1 cellular context compared by ENCODE assay signal in the genomic region with DNA sequence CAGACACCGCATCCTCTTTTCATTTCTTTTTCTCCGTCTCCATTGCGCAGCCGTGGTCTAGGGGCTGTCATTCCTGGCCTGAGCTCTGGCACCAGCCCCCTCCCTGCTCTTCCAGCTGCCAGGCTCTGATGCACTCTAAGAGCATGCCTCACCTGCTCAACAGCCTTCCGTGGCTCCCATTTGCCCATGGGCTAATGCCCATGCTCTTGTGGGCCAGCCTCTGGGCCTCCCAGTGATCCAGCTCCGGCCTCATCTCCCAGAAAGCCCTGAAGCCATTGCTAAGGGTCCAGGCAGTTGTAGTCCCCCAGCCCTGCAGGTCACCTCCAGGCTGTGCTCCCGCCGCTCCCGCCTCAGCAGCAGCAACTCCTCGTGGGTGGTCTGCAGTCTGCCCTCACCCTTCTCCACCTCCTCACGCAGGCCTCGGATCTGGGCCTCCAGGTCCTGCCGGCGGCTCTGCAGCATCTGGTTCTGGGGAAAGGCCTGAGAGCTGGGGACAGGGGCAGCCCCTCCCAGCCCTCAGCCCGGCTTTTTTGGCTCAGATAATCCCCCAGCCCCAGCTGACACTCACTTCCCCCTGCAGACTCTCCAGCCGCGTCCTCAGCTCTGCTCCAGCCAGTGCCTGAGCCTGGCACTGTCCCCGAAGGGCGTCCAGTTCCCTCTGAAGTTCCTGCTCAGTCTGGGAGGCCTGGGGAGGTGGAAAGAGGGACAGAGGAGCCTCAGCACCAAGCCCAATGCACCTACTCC.
TF ChIP-seq lines count a peak whose summit lies in the region.

No MANE protein-coding gene starts in this region.

TF ChIP-seq in IMR-90, 13 proteins besides CTCF, POLR2A, EP300 and RAD21:
- TF ChIP-seq MXI1 (IDR thresholded peaks at IDR 0.05; ENCODE audit: borderline replicate concordance, low read depth, low read length), result no peak
- no peak for TF ChIP-seq CEBPB (IDR thresholded peaks at IDR 0.05; ENCODE audit: low read depth, low read length)
- TF ChIP-seq NFE2L2 (IDR thresholded peaks at IDR 0.05; ENCODE audit: low read depth, low read length), result no peak
- TF ChIP-seq CHD1 (IDR thresholded peaks at IDR 0.05; ENCODE audit: low read depth, low read length), result no peak
- TF ChIP-seq RFX5 (IDR thresholded peaks at IDR 0.05; ENCODE audit: low read depth, low read length), result no peak
- TF ChIP-seq MAZ (IDR thresholded peaks at IDR 0.05; ENCODE audit: borderline replicate concordance, low read depth, low read length), result no peak
- TF ChIP-seq, protein P1, sequence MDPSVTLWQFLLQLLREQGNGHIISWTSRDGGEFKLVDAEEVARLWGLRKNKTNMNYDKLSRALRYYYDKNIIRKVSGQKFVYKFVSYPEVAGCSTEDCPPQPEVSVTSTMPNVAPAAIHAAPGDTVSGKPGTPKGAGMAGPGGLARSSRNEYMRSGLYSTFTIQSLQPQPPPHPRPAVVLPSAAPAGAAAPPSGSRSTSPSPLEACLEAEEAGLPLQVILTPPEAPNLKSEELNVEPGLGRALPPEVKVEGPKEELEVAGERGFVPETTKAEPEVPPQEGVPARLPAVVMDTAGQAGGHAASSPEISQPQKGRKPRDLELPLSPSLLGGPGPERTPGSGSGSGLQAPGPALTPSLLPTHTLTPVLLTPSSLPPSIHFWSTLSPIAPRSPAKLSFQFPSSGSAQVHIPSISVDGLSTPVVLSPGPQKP (IDR thresholded peaks at IDR 0.05; ENCODE audit: borderline replicate concordance, low read depth, low read length), result no peak
- no peak for TF ChIP-seq SMC3 (IDR thresholded peaks at IDR 0.05; ENCODE audit: low read depth, low read length)
- TF ChIP-seq, protein P2, sequence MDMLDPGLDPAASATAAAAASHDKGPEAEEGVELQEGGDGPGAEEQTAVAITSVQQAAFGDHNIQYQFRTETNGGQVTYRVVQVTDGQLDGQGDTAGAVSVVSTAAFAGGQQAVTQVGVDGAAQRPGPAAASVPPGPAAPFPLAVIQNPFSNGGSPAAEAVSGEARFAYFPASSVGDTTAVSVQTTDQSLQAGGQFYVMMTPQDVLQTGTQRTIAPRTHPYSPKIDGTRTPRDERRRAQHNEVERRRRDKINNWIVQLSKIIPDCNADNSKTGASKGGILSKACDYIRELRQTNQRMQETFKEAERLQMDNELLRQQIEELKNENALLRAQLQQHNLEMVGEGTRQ (IDR thresholded peaks at IDR 0.05; ENCODE audit: low read depth, low read length), result no peak
- TF ChIP-seq RCOR1 (IDR thresholded peaks at IDR 0.05; ENCODE audit: insufficient replicate concordance, low read length), result no peak
- no peak for TF ChIP-seq MAFK (IDR thresholded peaks at IDR 0.05; ENCODE audit: low read depth, low read length)
- no peak for TF ChIP-seq BHLHE40 (IDR thresholded peaks at IDR 0.05; ENCODE audit: low read depth, low read length)
- TF ChIP-seq FOS (IDR thresholded peaks at IDR 0.05; ENCODE audit: low read depth, low read length), result no peak
TF ChIP-seq in IMR-90: peak in this region for 0.
